In the genomic region with DNA sequence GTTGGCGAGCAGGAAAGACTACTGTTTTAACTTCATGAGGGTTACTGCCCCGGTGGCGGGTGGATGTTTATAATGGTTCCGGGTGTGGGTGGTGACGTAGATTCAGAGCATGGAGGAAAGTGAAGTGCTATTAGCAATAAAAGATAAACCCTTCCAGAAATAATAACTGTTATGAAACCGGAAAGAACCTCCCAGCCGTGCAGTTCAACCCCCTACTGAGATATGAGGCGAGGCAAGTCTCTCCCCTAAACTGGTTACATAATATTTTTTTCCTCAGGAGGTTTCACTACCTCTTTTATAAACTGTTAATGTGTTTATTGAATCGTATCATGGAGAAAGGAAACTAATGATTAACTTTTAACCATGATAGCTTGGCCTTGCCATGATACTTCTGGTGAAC, we compare ENCODE assay signal across 8 cellular contexts. TPM values are rescaled to one million over a fixed set of nuclear protein-coding genes. Genes with fewer than 3 reads are reported as not detected.
DNase-seq lines count a peak whose midpoint lies in the region; ATAC-seq and TF ChIP-seq lines count a peak whose summit lies in the region.
"Had no signal": no experiment of that assay in that cellular context is flagged by ENCODE, and none has a peak within 500 bp of the region (broad histone marks: within the 10 kb centered on the region; RNA-seq: fewer than 3 reads in every experiment).

No MANE protein-coding gene starts in this region.

- peaks cover 4% of the 10 kb centered on the region; the same call in 1 of the 2 replicates for H3K9me2 ChIP-seq in GM23338 (ENCODE audit: insufficient read depth)

- DNase-seq in brain pericyte (ENCODE audit: low read depth, low spot score) (peak; percentile 45), NCI-H146 (lab: John Stamatoyannopoulos, UW) (no peak), GM23338 (ENCODE audit: low spot score) (no peak)
- no peak for DNase-seq in activated naive CD4-positive, alpha-beta T cell treated with anti-CD3 and anti-CD28 coated beads, Interleukin-2, amount 50 U/mL, for 16 hours
- DNase-seq: NCI-H226 had no signal

- no peak overlapping the region for H3K4me2 ChIP-seq in GM23338

- H3K9me3 ChIP-seq in subcutaneous abdominal adipose tissue (ENCODE audit: control insufficient read depth in 5 of 5, low read length in 5 of 5) = peaks cover 0 to 5% (median 0%) of the 10 kb centered on the region in 5 donors

- H3K4me3 ChIP-seq in subcutaneous abdominal adipose tissue (ENCODE audit: low read depth in 1 of 5, low read length in 5 of 5) (no peak overlapping the region), GM23338 (no peak overlapping the region)

- peak overlapping the region; percentile 1 for H3K27ac ChIP-seq in subcutaneous abdominal adipose tissue (ENCODE audit: low read depth, low read length)
- no peak overlapping the region for H3K27ac ChIP-seq in GM23338 (ENCODE audit: low read depth)

- H3K9me3 Mint-ChIP-seq in GM23338 = peaks cover 18% of the 10 kb centered on the region

- TF ChIP-seq CTCF in GM23338 (conservative IDR thresholded peaks at IDR 0.05; ENCODE audit: low read depth in 2 of 2) = no peak

- H3K27me3 Mint-ChIP-seq in GM23338 (ENCODE audit: insufficient read depth, low read depth, poor library complexity) = peaks cover 2% of the 10 kb centered on the region

- H3K9ac ChIP-seq in subcutaneous abdominal adipose tissue (ENCODE audit: low read length in 5 of 5) = no peak overlapping the region

- H3K27me3 ChIP-seq in subcutaneous abdominal adipose tissue (ENCODE audit: control insufficient read depth in 5 of 5, insufficient read depth in 4 of 5, low read length in 5 of 5) (no peaks in the 10 kb centered on the region), GM23338 (ENCODE audit: insufficient read depth) (no peaks in the 10 kb centered on the region)

- H3K4me3 Mint-ChIP-seq in GM23338 = no peak overlapping the region

- H3K36me3 ChIP-seq in subcutaneous abdominal adipose tissue (ENCODE audit: control insufficient read depth in 5 of 5, insufficient read depth in 5 of 5, low read length in 5 of 5) (no peaks in the 10 kb centered on the region), GM23338 (ENCODE audit: insufficient read depth) (no peaks in the 10 kb centered on the region)

- H2AFZ ChIP-seq in GM23338 = no peak overlapping the region

- no peak overlapping the region for H3K27ac Mint-ChIP-seq in GM23338

- no peaks in the 10 kb centered on the region for H3K79me2 ChIP-seq in GM23338 (replicated peaks; ENCODE audit: insufficient read depth)

- peak; percentile 88 for ATAC-seq in GM19397 (IDR thresholded peaks at IDR 0.05; ENCODE audit: unreplicated experiment)
- ATAC-seq in HG03139 (IDR thresholded peaks at IDR 0.05; ENCODE audit: unreplicated experiment) = peak; percentile 91
- no peak for ATAC-seq in GM23338

- H3F3A ChIP-seq in GM23338 (replicated peaks; ENCODE audit: low read depth) = no peaks in the 10 kb centered on the region

- H3K36me3 Mint-ChIP-seq in GM23338 (ENCODE audit: low read depth) = peaks cover 11% of the 10 kb centered on the region

- H3K4me1 ChIP-seq in subcutaneous abdominal adipose tissue (ENCODE audit: control insufficient read depth in 5 of 5, insufficient read depth in 5 of 5, low read length in 5 of 5) (peaks cover 0 to 11% (median 0%) of the 10 kb centered on the region in 5 donors), GM23338 (ENCODE audit: insufficient read depth) (peaks cover 21% of the 10 kb centered on the region; the same call in 1 of the 2 replicates)

- H3K4me1 Mint-ChIP-seq in GM23338 = peaks cover 20% of the 10 kb centered on the region

- no peaks in the 10 kb centered on the region for H4K20me1 ChIP-seq in GM23338 (replicated peaks; ENCODE audit: insufficient read depth)

TF ChIP-seq in GM23338, 12 proteins besides CTCF, POLR2A, EP300 and RAD21:
- TF ChIP-seq ZNF114 (CRISPR knock-in tag; IDR thresholded peaks at IDR 0.05) = no peak
- TF ChIP-seq JUNB (IDR thresholded peaks at IDR 0.05; ENCODE audit: unreplicated experiment) = no peak
- TF ChIP-seq CREB1 (CRISPR knock-in tag; IDR thresholded peaks at IDR 0.05; ENCODE audit: low read depth) = no peak

RNA-seq across cellular contexts. Expression of a gene that starts 33.9 kb away (rescaled TPM):
- 13.1 and 15.1 TPM in 2 replicates for total RNA-seq in GM23338 (2014; rRNA removed; shearing (Covaris generic))
- polyA plus RNA-seq in GM23338 (2016; fragmentation: Nextera tagmentation; extraction: Ambion mirVana) = 17.4 and 17.8 TPM in 2 replicates
